ENCODE assay signal across 14 cellular contexts in the genomic region with DNA sequence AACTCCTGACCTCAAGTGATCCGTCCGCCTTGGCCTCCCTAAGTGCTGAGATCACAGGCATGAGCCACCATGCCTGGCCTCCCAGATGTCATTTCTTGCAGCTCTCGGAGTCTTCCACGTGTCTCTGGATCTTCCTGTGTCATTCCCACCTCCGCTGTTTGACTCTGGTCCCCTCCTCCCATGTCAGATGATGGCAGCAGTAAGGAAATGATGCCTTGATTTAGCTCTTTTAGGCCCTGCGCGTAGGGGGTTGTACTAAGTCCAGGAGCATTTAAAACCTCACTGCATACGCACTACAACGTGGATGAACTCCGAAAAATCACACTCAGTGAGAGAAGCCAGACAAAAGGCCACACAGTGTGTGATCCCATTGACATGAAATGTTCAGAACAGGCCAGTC.
"Had no signal": no experiment of that assay in that cellular context is flagged by ENCODE, and none has a peak within 500 bp of the region (broad histone marks: within the 10 kb centered on the region; RNA-seq: fewer than 3 reads in every experiment).

No MANE protein-coding gene starts in this region.

- H3K27me3 ChIP-seq: dorsolateral prefrontal cortex, gastroesophageal sphincter, neutrophil had no signal

- H3K9me3 ChIP-seq: gastroesophageal sphincter, mucosa of descending colon, neutrophil had no signal

- H3K27ac ChIP-seq: neutrophil, WERI-Rb-1 had no signal

- H3K27ac Mint-ChIP-seq: naive thymus-derived CD4-positive, alpha-beta T cell; T-helper 1 cell treated with Interleukin-12 subunit alpha and Interleukin-12 subunit beta and Interleukin-4 antibody, amounts not matched to agents 30 μg/mL and 1 μg/mL, for 36 hours had no signal

- ATAC-seq: gastroesophageal sphincter; naive thymus-derived CD4-positive, alpha-beta T cell had no signal

- H3K4me2 ChIP-seq: smooth muscle cell had no signal

- FAIRE-seq: islet of Langerhans, urothelium cell line had no signal

- H3K4me3 ChIP-seq: gastroesophageal sphincter, mucosa of descending colon, smooth muscle cell had no signal

- H3K4me3 Mint-ChIP-seq: naive thymus-derived CD4-positive, alpha-beta T cell; T-helper 1 cell treated with Interleukin-12 subunit alpha and Interleukin-12 subunit beta and Interleukin-4 antibody, amounts not matched to agents 30 μg/mL and 1 μg/mL, for 36 hours had no signal

- H3K36me3 ChIP-seq: gastroesophageal sphincter, neutrophil, WERI-Rb-1 had no signal

- H3K9me3 Mint-ChIP-seq: T-helper 1 cell treated with Interleukin-12 subunit alpha and Interleukin-12 subunit beta and Interleukin-4 antibody, amounts not matched to agents 30 μg/mL and 1 μg/mL, for 36 hours had no signal

- DNase-seq: activated CD4-positive, alpha-beta T cell treated with anti-CD3 and anti-CD28 coated beads for 48 hours; activated CD8-positive, alpha-beta memory T cell treated with anti-CD3 and anti-CD28 coated beads, Interleukin-2, amount 50 U/mL, for 48 hours; activated naive CD4-positive, alpha-beta T cell treated with Interleukin-2 at 50 U/mL for 16 hours; mammary epithelial cell; naive thymus-derived CD4-positive, alpha-beta T cell; WERI-Rb-1 had no signal
